Comparison of ENCODE assay signal across 8 cellular contexts in the genomic region with DNA sequence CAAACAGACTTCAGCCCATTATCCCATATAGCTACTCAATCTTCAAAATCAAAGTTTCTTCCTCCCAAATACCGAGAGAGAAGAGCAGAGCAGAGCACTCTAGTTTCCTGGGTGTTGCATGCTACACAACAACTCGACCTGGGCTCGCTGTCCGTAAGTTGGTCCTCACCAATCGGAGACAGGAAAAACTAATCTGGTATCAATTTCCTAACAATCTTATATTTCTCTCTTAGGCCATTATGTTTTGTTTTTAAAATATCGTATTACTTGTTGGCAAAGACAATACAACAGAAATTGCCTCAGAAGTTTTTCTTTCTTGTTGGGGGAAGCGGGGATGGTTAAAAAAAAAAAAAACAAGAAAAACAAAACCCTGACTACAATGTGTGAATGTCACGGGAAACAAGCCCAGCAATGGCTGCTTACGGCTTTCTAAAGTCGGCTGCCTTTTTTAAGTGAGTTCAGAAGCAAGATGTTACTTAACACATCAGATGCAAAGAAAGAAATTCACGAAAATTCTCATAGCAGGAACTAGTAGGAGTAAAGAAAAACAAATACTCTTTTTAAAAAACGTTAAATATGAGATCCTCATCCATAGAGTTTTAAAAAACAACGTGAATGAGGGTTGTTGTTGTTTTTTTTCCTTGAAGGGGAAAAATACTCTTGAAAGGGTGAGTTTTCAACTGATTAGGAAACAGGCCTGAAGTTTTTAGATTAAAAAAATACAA. TPM values are rescaled to one million over a fixed set of nuclear protein-coding genes. Genes with fewer than 3 reads are reported as not detected.
DNase-seq lines count a peak whose midpoint lies in the region; ATAC-seq and TF ChIP-seq lines count a peak whose summit lies in the region.

No MANE protein-coding gene starts in this region.

- DNase-seq in stimulated activated naive CD8-positive, alpha-beta T cell treated with anti-CD3 and anti-CD28 coated beads, Interleukin-15, Interleukin-2, amounts not matched to agents 100 U/mL and 50 U/mL, for 24 hours = no peak
- DNase-seq in PC-9 (no peak), DMS153 (lab: John Stamatoyannopoulos, UW) (no peak)
- no peak for DNase-seq in activated CD8-positive, alpha-beta memory T cell treated with anti-CD3 and anti-CD28 coated beads, Interleukin-2, amount 50 U/mL, for 4 hours

- POLR2A ChIA-PET in PC-9 (lab: Charles Lee; ENCODE audit: unreplicated experiment) = interaction anchor here (0.7 kb wide), 1 partner anchor 217 kb away, joined by 3 read pairs; no protein-coding TSS in a partner anchor

- peaks cover 70% of the 10 kb centered on the region for H3K79me2 ChIP-seq in PC-9 (ENCODE audit: low read depth)

- peak overlapping the region; percentile 99 for H3K4me3 Mint-ChIP-seq in stimulated activated naive CD8-positive, alpha-beta T cell treated with anti-CD3 and anti-CD28 coated beads, Interleukin-15, Interleukin-2, amounts not matched to agents 100 ng/mL and 50 ng/mL, for 24 hours
- H3K4me3 Mint-ChIP-seq in dendritic cell treated with granulocyte-macrophage colony-stimulating factor and Interleukin-4, amounts not matched to agents 40 ng/mL and 50 ng/mL, for 4 days = peak overlapping the region; percentile 97

- no peaks in the 10 kb centered on the region for H3K27me3 Mint-ChIP-seq in stimulated activated naive CD8-positive, alpha-beta T cell treated with anti-CD3 and anti-CD28 coated beads, Interleukin-15, Interleukin-2, amounts not matched to agents 100 ng/mL and 50 ng/mL, for 24 hours
- H3K27me3 Mint-ChIP-seq in dendritic cell treated with granulocyte-macrophage colony-stimulating factor and Interleukin-4, amounts not matched to agents 40 ng/mL and 50 ng/mL, for 4 days = no peaks in the 10 kb centered on the region

- no peaks in the 10 kb centered on the region for H3K9me2 ChIP-seq in PC-9 (ENCODE audit: insufficient read depth)

- H3K4me1 Mint-ChIP-seq in stimulated activated naive CD8-positive, alpha-beta T cell treated with anti-CD3 and anti-CD28 coated beads, Interleukin-15, Interleukin-2, amounts not matched to agents 100 ng/mL and 50 ng/mL, for 24 hours (ENCODE audit: low read depth) = peaks cover 56% of the 10 kb centered on the region
- peaks cover 50% of the 10 kb centered on the region for H3K4me1 Mint-ChIP-seq in dendritic cell treated with granulocyte-macrophage colony-stimulating factor and Interleukin-4, amounts not matched to agents 40 ng/mL and 50 ng/mL, for 4 days (ENCODE audit: low read depth)

- H3K27me3 ChIP-seq in PC-9 (ENCODE audit: insufficient read depth, low read depth) (no peaks in the 10 kb centered on the region), mononuclear cell (ENCODE audit: insufficient read depth, low read length) (no peaks in the 10 kb centered on the region)

- no peaks in the 10 kb centered on the region for H3K9me3 ChIP-seq in PC-9 (ENCODE audit: insufficient read depth, low read depth)
- H3K9me3 ChIP-seq in mononuclear cell (ENCODE audit: low read depth, low read length) = no peaks in the 10 kb centered on the region

- peaks cover 21% of the 10 kb centered on the region for H3K36me3 Mint-ChIP-seq in stimulated activated naive CD8-positive, alpha-beta T cell treated with anti-CD3 and anti-CD28 coated beads, Interleukin-15, Interleukin-2, amounts not matched to agents 100 ng/mL and 50 ng/mL, for 24 hours (ENCODE audit: low read depth)
- peaks cover 33% of the 10 kb centered on the region for H3K36me3 Mint-ChIP-seq in dendritic cell treated with granulocyte-macrophage colony-stimulating factor and Interleukin-4, amounts not matched to agents 40 ng/mL and 50 ng/mL, for 4 days (ENCODE audit: low read depth)

- intact Hi-C loops in PC-9 (cut with micrococcal nuclease; ENCODE audit: unreplicated experiment) = loop anchor here (5.0 to 10.0 kb wide), 3 partner anchors 75 to 407 kb away; no protein-coding TSS in a partner anchor
- intact Hi-C loops in dendritic cell treated with granulocyte-macrophage colony-stimulating factor and Interleukin-4, amounts not matched to agents 40 ng/mL and 50 ng/mL, for 4 days (cut with micrococcal nuclease) = no loop called here

- no peak for ATAC-seq in stimulated activated naive CD8-positive, alpha-beta T cell treated with anti-CD3 and anti-CD28 coated beads, Interleukin-15, Interleukin-2, amounts not matched to agents 100 U/mL and 50 U/mL, for 24 hours
- ATAC-seq in HG02642 (IDR thresholded peaks at IDR 0.05; ENCODE audit: poor library complexity, unreplicated experiment) = no peak

- H4K20me1 ChIP-seq in PC-9 (ENCODE audit: insufficient read depth) = peaks cover 9% of the 10 kb centered on the region

- H3K4me1 ChIP-seq in PC-9 (replicated peaks; ENCODE audit: insufficient read depth) (peaks cover 25% of the 10 kb centered on the region), mononuclear cell (ENCODE audit: insufficient read depth, low read length) (peaks cover 34% of the 10 kb centered on the region)

- BruUV-seq in PC-9 (replicated peaks; lab: Mats Ljungman, UMichigan) = no TSS peak

- CTCF ChIA-PET in PC-9 (lab: Charles Lee) = no interaction called here

- peak overlapping the region; percentile 91 for H3K4me2 ChIP-seq in PC-9

- H3K4me3 ChIP-seq in PC-9 = peak overlapping the region; percentile 77
- H3K4me3 ChIP-seq in mononuclear cell (ENCODE audit: low read length) = peak overlapping the region; percentile 93

- peaks cover 38% of the 10 kb centered on the region for H3F3A ChIP-seq in PC-9 (ENCODE audit: insufficient read depth, low read depth)

- TF ChIP-seq CTCF in PC-9 (conservative IDR thresholded peaks at IDR 0.05) = no peak

- H3K9me3 Mint-ChIP-seq in stimulated activated naive CD8-positive, alpha-beta T cell treated with anti-CD3 and anti-CD28 coated beads, Interleukin-15, Interleukin-2, amounts not matched to agents 100 ng/mL and 50 ng/mL, for 24 hours = no peaks in the 10 kb centered on the region
- H3K9me3 Mint-ChIP-seq in dendritic cell treated with granulocyte-macrophage colony-stimulating factor and Interleukin-4, amounts not matched to agents 40 ng/mL and 50 ng/mL, for 4 days = no peaks in the 10 kb centered on the region

- peak overlapping the region; percentile 79; the same call in 1 of the 2 replicates for H2AFZ ChIP-seq in PC-9

- no peaks in the 10 kb centered on the region for H3K36me3 ChIP-seq in PC-9 (ENCODE audit: low read depth)

- peak overlapping the region; percentile 99 for H3K27ac Mint-ChIP-seq in stimulated activated naive CD8-positive, alpha-beta T cell treated with anti-CD3 and anti-CD28 coated beads, Interleukin-15, Interleukin-2, amounts not matched to agents 100 ng/mL and 50 ng/mL, for 24 hours
- peak overlapping the region; percentile 85 for H3K27ac Mint-ChIP-seq in dendritic cell treated with granulocyte-macrophage colony-stimulating factor and Interleukin-4, amounts not matched to agents 40 ng/mL and 50 ng/mL, for 4 days

- peak overlapping the region; percentile 66 for H3K27ac ChIP-seq in PC-9

RNA-seq across cellular contexts. Expression of gene VGLL4, which starts 1.9 kb away (rescaled TPM):
- total RNA-seq in PC-9 (2021) (39.1 and 42.2 TPM in 2 replicates), mononuclear cell (20.5 TPM)
